In the genomic region with DNA sequence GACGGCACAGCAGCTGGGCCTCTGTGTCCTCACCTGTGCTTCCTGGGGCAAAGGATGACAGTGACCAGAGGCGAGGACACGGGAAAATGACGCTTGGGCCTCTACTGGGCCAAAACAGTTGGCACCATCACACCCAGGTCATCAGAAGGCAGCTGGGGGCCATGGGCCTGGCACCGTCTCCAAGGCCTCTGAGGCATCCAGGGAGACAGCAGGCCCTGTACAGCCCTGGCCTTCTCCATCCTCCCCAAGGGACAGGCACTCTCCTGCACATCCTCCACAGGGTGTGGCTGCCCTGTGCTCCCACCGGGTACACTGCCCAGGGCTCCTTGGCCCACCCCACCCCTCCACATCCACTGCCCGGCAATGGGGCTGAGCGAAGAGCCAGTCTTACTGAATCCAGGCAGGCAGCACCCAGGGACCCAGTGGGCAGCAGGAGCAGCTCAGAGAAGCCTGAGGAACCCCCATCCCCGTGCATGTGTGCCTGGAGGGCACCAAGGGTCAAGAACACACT, we compare ENCODE assay signal across 15 cellular contexts. TPM values are rescaled to one million over a fixed set of nuclear protein-coding genes. Genes with fewer than 3 reads are reported as not detected.
DNase-seq lines count a peak whose midpoint lies in the region; TF ChIP-seq lines count a peak whose summit lies in the region.
"Had no signal": no experiment of that assay in that cellular context is flagged by ENCODE, and none has a peak within 500 bp of the region (broad histone marks: within the 10 kb centered on the region; RNA-seq: fewer than 3 reads in every experiment).

No MANE protein-coding gene starts in this region.

- POLR2A ChIA-PET in CD4-positive, alpha-beta memory T cell (lab: Charles Lee; ENCODE audit: partially characterized antibody), result interaction anchor here (0.7 kb wide), 1 partner anchor 17 kb away, joined by 3 read pairs; no protein-coding TSS in a partner anchor
- POLR2A ChIA-PET in RWPE1 (lab: Yijun Ruan, JAX; ENCODE audit: low non-redundant PET), result no interaction called here
- POLR2A ChIA-PET in OCI-LY7 (lab: Charles Lee), result no interaction called here

- TF ChIP-seq CTCF in RWPE1 (conservative IDR thresholded peaks at IDR 0.05; ENCODE audit: low read depth) (no peak), right atrium auricular region (IDR thresholded peaks at IDR 0.05) (no peak), OCI-LY7 (conservative IDR thresholded peaks at IDR 0.05; ENCODE audit: low read length) (no peak), HFFc6 (IDR thresholded peaks at IDR 0.05) (no peak)

- H3K4me3 ChIP-seq in CD4-positive, alpha-beta memory T cell (ENCODE audit: low read length in 2 of 2), result no peak overlapping the region
- H3K4me3 ChIP-seq in right atrium auricular region, result no peak overlapping the region
- no peak overlapping the region for H3K4me3 ChIP-seq in OCI-LY7 (ENCODE audit: low read depth, low read length, poor library complexity, severe bottlenecking)
- H3K4me3 ChIP-seq in effector memory CD4-positive, alpha-beta T cell (ENCODE audit: insufficient read depth, low read depth, low read length, poor library complexity, severe bottlenecking), result no peak overlapping the region
- H3K4me3 ChIP-seq: neural progenitor cell, SK-N-MC had no signal

- CTCF ChIA-PET in CD4-positive, alpha-beta memory T cell (lab: Charles Lee; ENCODE audit: partially characterized antibody), result no interaction called here
- CTCF ChIA-PET in RWPE1 (lab: Yijun Ruan, JAX), result no interaction called here
- CTCF ChIA-PET in OCI-LY7 (lab: Charles Lee; ENCODE audit: unreplicated experiment), result no interaction called here

- no peak for DNase-seq in CD4-positive, alpha-beta memory T cell
- no peak for DNase-seq in RWPE1 (ENCODE audit: low spot score)
- peak; percentile 38 for DNase-seq in right atrium auricular region (ENCODE audit: low spot score)
- DNase-seq in posterior vena cava (ENCODE audit: low spot score), result peak; percentile 59
- no peak for DNase-seq in glomerular visceral epithelial cell (ENCODE audit: extremely low spot score)
- DNase-seq in OCI-LY7 (ENCODE audit: low spot score), result no peak
- no peak for DNase-seq in effector memory CD4-positive, alpha-beta T cell
- no peak for DNase-seq in HFFc6
- DNase-seq: brain microvascular endothelial cell, KBM-7, NCI-H1694, NCI-H69 had no signal

- peaks cover 61% of the 10 kb centered on the region for H3K4me1 ChIP-seq in CD4-positive, alpha-beta memory T cell (ENCODE audit: insufficient read depth, low read length)
- H3K4me1 ChIP-seq in right atrium auricular region, result peaks cover 0 to 26% of the 10 kb centered on the region in 2 donors
- peaks cover 23% of the 10 kb centered on the region for H3K4me1 ChIP-seq in OCI-LY7 (ENCODE audit: insufficient read depth, low read length, poor library complexity, severe bottlenecking)
- peaks cover 20% of the 10 kb centered on the region for H3K4me1 ChIP-seq in effector memory CD4-positive, alpha-beta T cell (ENCODE audit: control insufficient read depth, insufficient read depth, low read length, poor library complexity, severe bottlenecking)

- H3K36me3 Mint-ChIP-seq in CD4-positive, alpha-beta memory T cell, result peaks cover 3 to 33% of the 10 kb centered on the region in 2 donors
- peaks cover 9% of the 10 kb centered on the region; the same call in 1 of the 2 replicates for H3K36me3 Mint-ChIP-seq in HFFc6 (ENCODE audit: low read depth)

- intact Hi-C loops in CD4-positive, alpha-beta memory T cell (cut with micrococcal nuclease), result loop anchor here (5.0 kb wide), 1 partner anchor 273 kb away; no protein-coding TSS in a partner anchor
- intact Hi-C loops in posterior vena cava (cut with DNase I), result no loop called here
- intact Hi-C loops in OCI-LY7 (cut with micrococcal nuclease; ENCODE audit: unreplicated experiment), result loop anchor here (5.0 to 10.0 kb wide), 2 partner anchors 123 to 205 kb away; no protein-coding TSS in a partner anchor

- H3K27me3 ChIP-seq in CD4-positive, alpha-beta memory T cell (ENCODE audit: insufficient read depth, low read length), result no peaks in the 10 kb centered on the region
- no peaks in the 10 kb centered on the region for H3K27me3 ChIP-seq in right atrium auricular region
- H3K27me3 ChIP-seq in effector memory CD4-positive, alpha-beta T cell (replicated peaks; ENCODE audit: control insufficient read depth, insufficient read depth, low read length, poor library complexity, severe bottlenecking), result no peaks in the 10 kb centered on the region
- H3K27me3 ChIP-seq: brain microvascular endothelial cell had no signal

- H3K9me3 ChIP-seq in CD4-positive, alpha-beta memory T cell (ENCODE audit: control insufficient read depth in 1 of 2, low read length in 2 of 2), result no peaks in the 10 kb centered on the region
- H3K9me3 ChIP-seq in right atrium auricular region (no peaks in the 10 kb centered on the region), OCI-LY7 (ENCODE audit: low read length) (no peaks in the 10 kb centered on the region)
- no peaks in the 10 kb centered on the region for H3K9me3 ChIP-seq in effector memory CD4-positive, alpha-beta T cell (ENCODE audit: control insufficient read depth, low read length)

- H3K27ac Mint-ChIP-seq in CD4-positive, alpha-beta memory T cell, result peak overlapping the region in 3 of 7 donors; percentile 36 to 79 (median 68)
- no peak overlapping the region for H3K27ac Mint-ChIP-seq in HFFc6
- H3K27ac Mint-ChIP-seq: neural progenitor cell had no signal

- peaks cover 64% of the 10 kb centered on the region for H3K79me2 ChIP-seq in OCI-LY7 (ENCODE audit: insufficient read depth, low read depth, low read length)

- BruUV-seq in OCI-LY7 (replicated peaks; lab: Mats Ljungman, UMichigan), result no TSS peak

- peaks cover 16% of the 10 kb centered on the region for H4K20me1 ChIP-seq in OCI-LY7 (ENCODE audit: insufficient read depth, low read length)

- H3K27ac ChIP-seq in CD4-positive, alpha-beta memory T cell (ENCODE audit: low read depth, low read length), result peak overlapping the region; percentile 24
- H3K27ac ChIP-seq in RWPE1 (peak overlapping the region; percentile 34), right atrium auricular region (no peak overlapping the region), OCI-LY7 (ENCODE audit: low read depth, low read length, poor library complexity, severe bottlenecking) (no peak overlapping the region)
- no peak overlapping the region for H3K27ac ChIP-seq in effector memory CD4-positive, alpha-beta T cell (ENCODE audit: insufficient read depth, low read length, poor library complexity, severe bottlenecking)
- H3K27ac ChIP-seq: brain microvascular endothelial cell, epithelial cell of prostate, neural progenitor cell, SK-N-MC had no signal

- H3K9me3 Mint-ChIP-seq in CD4-positive, alpha-beta memory T cell, result no peaks in the 10 kb centered on the region
- H3K9me3 Mint-ChIP-seq in HFFc6, result no peaks in the 10 kb centered on the region
- H3K9me3 Mint-ChIP-seq: neural progenitor cell had no signal

- H3K9me2 ChIP-seq in OCI-LY7 (ENCODE audit: insufficient read depth, low read length), result no peaks in the 10 kb centered on the region

- peaks cover 15 to 57% (median 35%) of the 10 kb centered on the region in 4 donors for H3K4me1 Mint-ChIP-seq in CD4-positive, alpha-beta memory T cell
- H3K4me1 Mint-ChIP-seq in HFFc6 (ENCODE audit: low read depth), result peaks cover 38% of the 10 kb centered on the region

- peak overlapping the region in 2 of 8 donors; percentile 17 to 82 for H3K4me3 Mint-ChIP-seq in CD4-positive, alpha-beta memory T cell
- no peak overlapping the region for H3K4me3 Mint-ChIP-seq in HFFc6
- H3K4me3 Mint-ChIP-seq: neural progenitor cell had no signal

- H2AFZ ChIP-seq in OCI-LY7 (ENCODE audit: low read length), result no peak overlapping the region
- H2AFZ ChIP-seq: neural progenitor cell had no signal

- H3K4me2 ChIP-seq in OCI-LY7 (ENCODE audit: low read length), result no peak overlapping the region
- H3K4me2 ChIP-seq: neural progenitor cell had no signal

- no peaks in the 10 kb centered on the region for H3K27me3 Mint-ChIP-seq in CD4-positive, alpha-beta memory T cell
- H3K27me3 Mint-ChIP-seq in HFFc6 (ENCODE audit: insufficient read depth), result no peaks in the 10 kb centered on the region; the same call in 1 of the 2 replicates

- H3K36me3 ChIP-seq in CD4-positive, alpha-beta memory T cell (ENCODE audit: insufficient read depth, low read length), result no peaks in the 10 kb centered on the region
- peaks cover 7% of the 10 kb centered on the region for H3K36me3 ChIP-seq in right atrium auricular region
- H3K36me3 ChIP-seq in OCI-LY7 (ENCODE audit: insufficient read depth, low read length), result peaks cover 55% of the 10 kb centered on the region
- peaks cover 14% of the 10 kb centered on the region for H3K36me3 ChIP-seq in effector memory CD4-positive, alpha-beta T cell (ENCODE audit: control insufficient read depth, insufficient read depth, low read length)
- H3K36me3 ChIP-seq: neural progenitor cell had no signal

RNA-seq across cellular contexts. Expression of gene LPCAT1, which starts 4.1 kb away (rescaled TPM):
- total RNA-seq in CD4-positive, alpha-beta memory T cell, result 10 to 100 TPM; 62.8 to 63.6 TPM
- polyA plus RNA-seq in CD4-positive, alpha-beta memory T cell, result 10 to 100 TPM in 1 of 2 donors, 1 to 10 TPM in 1; 9.0 to 32.2 TPM
- total RNA-seq in right atrium auricular region (10 to 100 TPM; 13.2 to 18.1 TPM), posterior vena cava (10 to 100 TPM; 30.8 to 36.9 TPM), OCI-LY7 (2022) (57.3 and 63.6 TPM in 2 replicates)
- total RNA-seq in OCI-LY7 (2014; rRNA removed; shearing (Covaris generic)), result 47.7 and 69.1 TPM in 2 replicates
- 10 to 100 TPM; 37.5 to 53.5 (median 44.1) TPM for total RNA-seq in HFFc6 (2021; fragmentation: NEBNext Ultra II Directional; extraction: Animal tissue kit (Norgen Biotek cat#: 25700))

Comparison
In these comparisons a context has a peak if more than half of its experiments do, and no peak if none do; other contexts are left out.
1. DNase-seq: peak in right atrium auricular region (single experiment) and posterior vena cava (single experiment); none in CD4-positive, alpha-beta memory T cell (0 of 5), RWPE1 (single experiment), glomerular visceral epithelial cell (single experiment), OCI-LY7 (single experiment), effector memory CD4-positive, alpha-beta T cell (0 of 3) and HFFc6 (single experiment).
2. H3K27ac ChIP-seq: peak in CD4-positive, alpha-beta memory T cell (single experiment) and RWPE1 (single experiment); none in right atrium auricular region (0 of 2), OCI-LY7 (single experiment) and effector memory CD4-positive, alpha-beta T cell (single experiment).
3. intact Hi-C loops: an anchor here in CD4-positive, alpha-beta memory T cell (5.0 kb wide) and OCI-LY7 (5.0 to 10.0 kb wide); none called in posterior vena cava.